2 cellular contexts compared by ENCODE assay signal in the genomic region with DNA sequence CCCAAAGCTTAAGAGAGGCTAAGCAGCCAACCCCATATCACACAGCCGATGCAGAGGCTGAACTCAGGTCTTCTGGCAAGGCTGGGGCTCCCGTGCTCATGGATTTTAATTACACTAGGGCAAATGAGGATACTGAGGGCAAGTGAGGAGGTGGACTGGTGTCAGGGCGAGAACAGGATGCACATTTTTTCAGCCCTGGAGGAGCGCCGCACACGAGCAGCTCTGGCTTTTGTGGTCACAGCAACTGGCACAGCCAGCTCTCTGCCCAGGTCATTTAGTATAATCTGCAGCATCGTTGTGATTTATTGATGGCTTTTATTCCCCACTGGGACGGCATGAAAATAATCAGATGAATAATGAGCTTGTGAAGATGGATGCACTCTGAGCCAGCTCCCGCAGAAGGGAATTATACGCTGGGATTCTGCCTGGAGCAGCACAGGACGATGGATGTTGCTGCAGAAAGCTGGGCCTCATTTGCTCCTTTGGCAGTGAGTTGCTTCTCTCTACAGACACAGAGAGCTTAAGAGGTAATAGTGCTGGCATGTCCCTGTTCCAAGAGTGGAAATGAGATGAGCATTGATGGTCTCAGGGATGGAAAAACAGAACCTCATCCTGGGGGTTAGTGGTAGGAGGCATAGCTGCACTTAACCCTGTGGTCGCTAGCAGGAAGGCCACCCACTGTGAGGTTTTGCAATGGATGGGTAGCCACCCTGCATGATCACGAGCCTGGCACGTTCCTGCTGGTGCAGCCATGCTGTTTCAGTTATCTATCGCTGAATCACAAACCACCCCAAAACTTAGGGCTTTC.
TF ChIP-seq lines count a peak whose summit lies in the region.

No MANE protein-coding gene starts in this region.

TF ChIP-seq in HEK293, 187 proteins besides CTCF, POLR2A, EP300 and RAD21 (continued from another document and continues in another):
- TF ChIP-seq, protein P1, sequence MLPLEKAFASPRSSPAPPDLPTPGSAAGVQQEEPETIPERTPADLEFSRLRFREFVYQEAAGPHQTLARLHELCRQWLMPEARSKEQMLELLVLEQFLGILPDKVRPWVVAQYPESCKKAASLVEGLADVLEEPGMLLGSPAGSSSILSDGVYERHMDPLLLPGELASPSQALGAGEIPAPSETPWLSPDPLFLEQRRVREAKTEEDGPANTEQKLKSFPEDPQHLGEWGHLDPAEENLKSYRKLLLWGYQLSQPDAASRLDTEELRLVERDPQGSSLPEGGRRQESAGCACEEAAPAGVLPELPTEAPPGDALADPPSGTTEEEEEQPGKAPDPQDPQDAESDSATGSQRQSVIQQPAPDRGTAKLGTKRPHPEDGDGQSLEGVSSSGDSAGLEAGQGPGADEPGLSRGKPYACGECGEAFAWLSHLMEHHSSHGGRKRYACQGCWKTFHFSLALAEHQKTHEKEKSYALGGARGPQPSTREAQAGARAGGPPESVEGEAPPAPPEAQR (tag by site-specific recombination; IDR thresholded peaks at IDR 0.05): no peak
- TF ChIP-seq, protein P2, sequence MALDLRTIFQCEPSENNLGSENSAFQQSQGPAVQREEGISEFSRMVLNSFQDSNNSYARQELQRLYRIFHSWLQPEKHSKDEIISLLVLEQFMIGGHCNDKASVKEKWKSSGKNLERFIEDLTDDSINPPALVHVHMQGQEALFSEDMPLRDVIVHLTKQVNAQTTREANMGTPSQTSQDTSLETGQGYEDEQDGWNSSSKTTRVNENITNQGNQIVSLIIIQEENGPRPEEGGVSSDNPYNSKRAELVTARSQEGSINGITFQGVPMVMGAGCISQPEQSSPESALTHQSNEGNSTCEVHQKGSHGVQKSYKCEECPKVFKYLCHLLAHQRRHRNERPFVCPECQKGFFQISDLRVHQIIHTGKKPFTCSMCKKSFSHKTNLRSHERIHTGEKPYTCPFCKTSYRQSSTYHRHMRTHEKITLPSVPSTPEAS (tag by site-specific recombination; IDR thresholded peaks at IDR 0.05): no peak
- TF ChIP-seq KLF10 (tag by site-specific recombination; IDR thresholded peaks at IDR 0.05) (no peak), ZNF426 (tag by site-specific recombination; IDR thresholded peaks at IDR 0.05) (no peak), ZBTB20 (tag by site-specific recombination; IDR thresholded peaks at IDR 0.05) (no peak), ZNF391 (tag by site-specific recombination; IDR thresholded peaks at IDR 0.05; ENCODE audit: borderline replicate concordance, low read depth) (no peak), ZNF274 (IDR thresholded peaks at IDR 0.05; ENCODE audit: low read length) (no peak), ZNF274 (tag by site-specific recombination; IDR thresholded peaks at IDR 0.05; ENCODE audit: borderline replicate concordance) (no peak), ZBTB8A (tag by site-specific recombination; IDR thresholded peaks at IDR 0.05) (no peak), ZNF146 (tag by site-specific recombination; IDR thresholded peaks at IDR 0.05) (no peak), ZIC2 (tag by site-specific recombination; IDR thresholded peaks at IDR 0.05) (peak; percentile 97), KLF16 (tag by site-specific recombination; IDR thresholded peaks at IDR 0.05) (no peak), ZNF768 (tag by site-specific recombination; IDR thresholded peaks at IDR 0.05) (0 out of 2 replicates have a peak, but pooled peaks have one; percentile 50), ZNF311 (tag by site-specific recombination; IDR thresholded peaks at IDR 0.05; ENCODE audit: borderline replicate concordance) (no peak), ZBTB1 (tag by site-specific recombination; IDR thresholded peaks at IDR 0.05) (no peak), SP7 (tag by site-specific recombination; IDR thresholded peaks at IDR 0.05) (no peak), OVOL3 (tag by site-specific recombination; IDR thresholded peaks at IDR 0.05) (no peak), ZNF341 (tag by site-specific recombination; IDR thresholded peaks at IDR 0.05; ENCODE audit: low read depth) (peak; percentile 52), ZNF658 (tag by site-specific recombination; IDR thresholded peaks at IDR 0.05) (no peak), SALL2 (tag by site-specific recombination; IDR thresholded peaks at IDR 0.05; ENCODE audit: borderline replicate concordance) (no peak), HOXA7 (CRISPR knock-in tag; IDR thresholded peaks at IDR 0.05; ENCODE audit: borderline replicate concordance) (no peak), ZSCAN23 (tag by site-specific recombination; IDR thresholded peaks at IDR 0.05) (no peak), ZNF354C (tag by site-specific recombination; IDR thresholded peaks at IDR 0.05; ENCODE audit: borderline replicate concordance, low read depth) (no peak), SCRT2 (tag by site-specific recombination; IDR thresholded peaks at IDR 0.05) (no peak)
- TF ChIP-seq, protein P3, sequence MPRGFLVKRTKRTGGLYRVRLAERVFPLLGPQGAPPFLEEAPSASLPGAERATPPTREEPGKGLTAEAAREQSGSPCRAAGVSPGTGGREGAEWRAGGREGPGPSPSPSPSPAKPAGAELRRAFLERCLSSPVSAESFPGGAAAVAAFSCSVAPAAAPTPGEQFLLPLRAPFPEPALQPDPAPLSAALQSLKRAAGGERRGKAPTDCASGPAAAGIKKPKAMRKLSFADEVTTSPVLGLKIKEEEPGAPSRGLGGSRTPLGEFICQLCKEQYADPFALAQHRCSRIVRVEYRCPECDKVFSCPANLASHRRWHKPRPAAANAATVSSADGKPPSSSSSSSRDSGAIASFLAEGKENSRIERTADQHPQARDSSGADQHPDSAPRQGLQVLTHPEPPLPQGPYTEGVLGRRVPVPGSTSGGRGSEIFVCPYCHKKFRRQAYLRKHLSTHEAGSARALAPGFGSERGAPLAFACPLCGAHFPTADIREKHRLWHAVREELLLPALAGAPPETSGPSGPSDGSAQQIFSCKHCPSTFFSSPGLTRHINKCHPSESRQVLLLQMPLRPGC (tag by site-specific recombination; IDR thresholded peaks at IDR 0.05): no peak
- TF ChIP-seq, protein P4, sequence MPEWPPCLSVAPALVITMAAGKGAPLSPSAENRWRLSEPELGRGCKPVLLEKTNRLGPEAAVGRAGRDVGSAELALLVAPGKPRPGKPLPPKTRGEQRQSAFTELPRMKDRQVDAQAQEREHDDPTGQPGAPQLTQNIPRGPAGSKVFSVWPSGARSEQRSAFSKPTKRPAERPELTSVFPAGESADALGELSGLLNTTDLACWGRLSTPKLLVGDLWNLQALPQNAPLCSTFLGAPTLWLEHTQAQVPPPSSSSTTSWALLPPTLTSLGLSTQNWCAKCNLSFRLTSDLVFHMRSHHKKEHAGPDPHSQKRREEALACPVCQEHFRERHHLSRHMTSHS (tag by site-specific recombination; IDR thresholded peaks at IDR 0.05): peak; percentile 55; the same call in 1 of the 2 replicates

TF ChIP-seq in H1, 55 proteins besides CTCF, POLR2A, EP300 and RAD21 (continued from another document):
- no peak for TF ChIP-seq NRF1 (IDR thresholded peaks at IDR 0.05; ENCODE audit: low read depth, low read length)
- TF ChIP-seq PHF8 (conservative IDR thresholded peaks at IDR 0.05; ENCODE audit: low read depth, low read length): no peak
- TF ChIP-seq SAP30 (IDR thresholded peaks at IDR 0.05; ENCODE audit: insufficient read depth, insufficient replicate concordance, low read length): no peak
